ENCODE assay signal across 2 cellular contexts in genomic region chr3:67610458-67610857, GRCh38.
TF ChIP-seq lines count a peak whose summit lies in the region.

No MANE protein-coding gene starts in this region.

TF ChIP-seq in IMR-90, 13 proteins besides CTCF, POLR2A, EP300 and RAD21:
- TF ChIP-seq FOS (IDR thresholded peaks at IDR 0.05; ENCODE audit: low read depth, low read length) (peak; percentile 48), NFE2L2 (IDR thresholded peaks at IDR 0.05; ENCODE audit: low read depth, low read length) (no peak)
TF ChIP-seq in IMR-90: peak in this region for 1.

TF ChIP-seq in HepG2, 621 proteins besides CTCF, POLR2A, EP300 and RAD21:
- 0 out of 2 replicates have a peak, but pooled peaks have one; percentile 22 for TF ChIP-seq FOSL2 (CRISPR knock-in tag; IDR thresholded peaks at IDR 0.05)
- TF ChIP-seq NFE2L2 (IDR thresholded peaks at IDR 0.05; ENCODE audit: low read length), result peak; percentile 12; the same call in 1 of the 2 replicates
- no peak for TF ChIP-seq KLF13 (CRISPR knock-in tag; IDR thresholded peaks at IDR 0.05)
- TF ChIP-seq CREB1 (IDR thresholded peaks at IDR 0.05), result peak; percentile 11; the same call in 1 of the 2 replicates
- TF ChIP-seq CREB1 (CRISPR knock-in tag; IDR thresholded peaks at IDR 0.05), result no peak
TF ChIP-seq in HepG2: peak in this region for 3.
